Comparison of ENCODE assay signal across 1 cellular context in genomic region chr14:20722016-20722415, GRCh38.
TF ChIP-seq lines count a peak whose summit lies in the region.

No MANE protein-coding gene starts in this region.

TF ChIP-seq in H1, 55 proteins besides CTCF, POLR2A, EP300 and RAD21:
- no peak for TF ChIP-seq HDAC2 (IDR thresholded peaks at IDR 0.05; ENCODE audit: borderline replicate concordance in 1 of 2, low read depth in 2 of 2, low read length in 2 of 2)
- no peak for TF ChIP-seq RNF2 (IDR thresholded peaks at IDR 0.05; ENCODE audit: borderline replicate concordance, low read depth, low read length, missing control alignments, poor library complexity, severe bottlenecking)
- no peak for TF ChIP-seq POLR2AphosphoS5 (IDR thresholded peaks at IDR 0.05; ENCODE audit: low read depth, low read length)
- no peak for TF ChIP-seq SP1 (IDR thresholded peaks at IDR 0.05; ENCODE audit: low read depth, low read length)
- no peak for TF ChIP-seq SP2 (IDR thresholded peaks at IDR 0.05; ENCODE audit: low read length)
- no peak for TF ChIP-seq GABPA (IDR thresholded peaks at IDR 0.05; ENCODE audit: borderline replicate concordance, insufficient read depth, low read length)
- no peak for TF ChIP-seq SRF (IDR thresholded peaks at IDR 0.05; ENCODE audit: low read depth, low read length)
- TF ChIP-seq SAP30 (IDR thresholded peaks at IDR 0.05; ENCODE audit: insufficient read depth, insufficient replicate concordance, low read length), result no peak
- TF ChIP-seq NRF1 (IDR thresholded peaks at IDR 0.05; ENCODE audit: low read depth, low read length), result no peak
- no peak for TF ChIP-seq SIX5 (IDR thresholded peaks at IDR 0.05; ENCODE audit: low read depth, low read length)
- TF ChIP-seq TAF1 (IDR thresholded peaks at IDR 0.05; ENCODE audit: low read depth, low read length), result no peak
